16 cellular contexts compared by ENCODE assay signal in genomic region chr22:25689631-25690030, GRCh38. TPM values are rescaled to one million over a fixed set of nuclear protein-coding genes. Genes with fewer than 3 reads are reported as not detected.
A peak's percentile ranks its signal among the peaks of the same experiment; 100 is the strongest.
DNase-seq lines count a peak whose midpoint lies in the region; ATAC-seq and TF ChIP-seq lines count a peak whose summit lies in the region.
"Had no signal": no experiment of that assay in that cellular context is flagged by ENCODE, and none has a peak within 500 bp of the region (broad histone marks: within the 10 kb centered on the region; RNA-seq: fewer than 3 reads in every experiment).

No MANE protein-coding gene starts in this region.

- ATAC-seq in right cardiac atrium (no peak), memory B cell (ENCODE audit: low read depth) (no peak), aorta (ENCODE audit: low FRiP score) (no peak), GM19463 (IDR thresholded peaks at IDR 0.05; ENCODE audit: unreplicated experiment) (no peak), GM18505 (IDR thresholded peaks at IDR 0.05; ENCODE audit: unreplicated experiment) (no peak)
- ATAC-seq: HCT116 had no signal

- peaks cover 7% of the 10 kb centered on the region for H3K4me1 Mint-ChIP-seq in memory B cell
- H3K4me1 Mint-ChIP-seq: CD4-positive, CD25-positive, alpha-beta regulatory T cell had no signal

- H3K27me3 Mint-ChIP-seq in memory B cell: no peaks in the 10 kb centered on the region
- H3K27me3 Mint-ChIP-seq: CD4-positive, CD25-positive, alpha-beta regulatory T cell had no signal

- H3K9me3 ChIP-seq in right cardiac atrium (ENCODE audit: control insufficient read depth, low read length) (no peaks in the 10 kb centered on the region), aorta (ENCODE audit: control insufficient read depth, low read length) (no peaks in the 10 kb centered on the region)
- H3K9me3 ChIP-seq: BLaER1 treated with 17β-estradiol and CSF1 and Interleukin-3, amounts not matched to agents 10 nM and 100 nM had no signal

- peak overlapping the region; percentile 86 for H3K27ac Mint-ChIP-seq in memory B cell

- peak overlapping the region; percentile 18 for H3K27ac ChIP-seq in right cardiac atrium (ENCODE audit: low read length)
- no peak overlapping the region for H3K27ac ChIP-seq in aorta (ENCODE audit: low read depth in 1 of 2, low read length in 2 of 2)
- H3K27ac ChIP-seq: BLaER1 treated with 17β-estradiol and CSF1 and Interleukin-3, amounts not matched to agents 10 nM and 100 nM; GM23248; HL-60 had no signal

- H3K4me3 ChIP-seq in right cardiac atrium (ENCODE audit: low read length) (no peak overlapping the region), aorta (ENCODE audit: low read length in 2 of 2) (no peak overlapping the region)
- H3K4me3 ChIP-seq: BLaER1 treated with 17β-estradiol and CSF1 and Interleukin-3, amounts not matched to agents 10 nM and 100 nM; GM23248 had no signal

- intact Hi-C loops in right cardiac atrium (cut with DNase I) (loop anchor here in 3 of 4 donors (10.0 kb wide), 4 partner anchors 125 to 205 kb away; partner anchors contain the start of gene GRK3 (in 1 of the 3)), cardiac septum (cut with DNase I) (no loop called here), aorta (cut with DNase I) (no loop called here)

- no peak overlapping the region for H3K4me3 Mint-ChIP-seq in memory B cell
- H3K4me3 Mint-ChIP-seq: CD4-positive, CD25-positive, alpha-beta regulatory T cell had no signal

- H3K36me3 ChIP-seq in aorta (ENCODE audit: control insufficient read depth in 1 of 2, insufficient read depth in 2 of 2, low read length in 1 of 2): no peaks in the 10 kb centered on the region

- H3K27me3 ChIP-seq in right cardiac atrium (ENCODE audit: control insufficient read depth, insufficient read depth) (no peaks in the 10 kb centered on the region), aorta (ENCODE audit: control insufficient read depth in 1 of 2, insufficient read depth in 2 of 2, low read length in 1 of 2) (no peaks in the 10 kb centered on the region)
- H3K27me3 ChIP-seq: BLaER1 treated with 17β-estradiol and CSF1 and Interleukin-3, amounts not matched to agents 10 nM and 100 nM had no signal

- 97% methylated on average over 2 of the region's 2 CpGs for WGBS in right cardiac atrium
- WGBS in aorta, 2 donors: 96 to 98% methylated on average over 2 of the region's 2 CpGs

- H3K9me3 Mint-ChIP-seq in memory B cell: no peaks in the 10 kb centered on the region
- H3K9me3 Mint-ChIP-seq: CD4-positive, CD25-positive, alpha-beta regulatory T cell had no signal

- TF ChIP-seq POLR2A in GM18505 (IDR thresholded peaks at IDR 0.05; ENCODE audit: borderline replicate concordance, extremely low read depth, insufficient read depth, insufficient read length): no peak

- H3K36me3 Mint-ChIP-seq in memory B cell: peaks cover 17% of the 10 kb centered on the region

- DNase-seq in right cardiac atrium (no peak), cardiac septum (ENCODE audit: low spot score) (no peak), amniotic epithelial cell (ENCODE audit: low read depth) (peak; percentile 45), memory B cell (ENCODE audit: low spot score in 2 of 2) (no peak), T-helper 2 cell (no peak), aorta (no peak)
- DNase-seq: 8988T; AML-193; CD4-positive, CD25-positive, alpha-beta regulatory T cell; GM23248 had no signal

- H3K4me1 ChIP-seq in right cardiac atrium (ENCODE audit: control insufficient read depth, insufficient read depth, low read length) (peaks cover 6% of the 10 kb centered on the region), aorta (ENCODE audit: control insufficient read depth in 1 of 2, insufficient read depth in 2 of 2, low read length in 2 of 2) (no peaks in the 10 kb centered on the region)

RNA-seq across cellular contexts. Expression of gene MYO18B, which starts 52.4 kb away (rescaled TPM):
- total RNA-seq in right cardiac atrium (100 to 1,000 TPM in 3 of 4 donors, 10 to 100 TPM in 1; 74.5 to 184 (median 123) TPM), cardiac septum (254 TPM), aorta (10 to 100 TPM; 19.9 to 31.6 TPM)
- polyA plus RNA-seq in right cardiac atrium (96.3 TPM), aorta (10 to 100 TPM; 10.1 to 24.3 TPM)
- total RNA-seq: Daoy, GM23248 had no signal
- polyA plus RNA-seq: GM23248 had no signal

Comparison
In these comparisons a context has a peak if more than half of its experiments do, and no peak if none do; other contexts are left out.
1. intact Hi-C loops: an anchor here in right cardiac atrium (10.0 kb wide); none called in cardiac septum and aorta.